9 cellular contexts compared by ENCODE assay signal in the genomic region with DNA sequence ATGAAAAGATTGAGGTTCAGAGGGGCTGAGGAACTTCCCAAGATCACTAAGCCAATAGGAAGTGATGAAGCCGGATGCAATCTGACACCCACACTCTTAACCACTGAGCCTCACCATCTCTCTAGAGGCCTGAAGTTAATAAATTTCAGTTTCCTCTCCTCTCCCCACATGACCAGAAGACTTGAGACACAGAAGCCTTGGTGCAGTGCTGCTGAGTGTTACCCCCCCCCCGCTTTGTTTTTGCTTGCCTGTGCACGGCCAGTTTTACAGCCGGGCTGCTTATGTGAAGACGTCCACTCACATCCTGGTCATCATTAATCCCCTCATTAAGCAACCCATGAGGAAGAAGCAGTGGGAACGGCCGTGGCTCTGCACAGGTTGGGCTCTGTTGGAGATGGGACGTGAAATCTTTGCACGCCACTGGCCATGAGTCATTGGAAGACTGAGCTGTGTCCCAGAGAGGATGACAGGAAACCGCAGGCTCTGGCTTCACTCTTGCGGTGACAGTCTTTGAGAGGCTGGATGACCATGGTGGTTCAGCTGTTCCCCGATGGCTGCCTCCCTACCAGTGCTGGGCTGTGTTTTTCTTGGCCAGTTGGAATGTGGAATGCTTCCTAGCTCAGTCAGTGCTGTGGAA.
A peak's percentile ranks its signal among the peaks of the same experiment; 100 is the strongest.
DNase-seq lines count a peak whose midpoint lies in the region; ATAC-seq and TF ChIP-seq lines count a peak whose summit lies in the region.
"Had no signal": no experiment of that assay in that cellular context is flagged by ENCODE, and none has a peak within 500 bp of the region (broad histone marks: within the 10 kb centered on the region; RNA-seq: fewer than 3 reads in every experiment).

No MANE protein-coding gene starts in this region.

- CTCF ChIA-PET in BJ (lab: Yijun Ruan, JAX) = interaction anchor here (0.6 to 2.2 kb wide), 8 partner anchors 12 to 329 kb away, joined by 3 to 8 read pairs (median 3); no protein-coding TSS in a partner anchor
- CTCF ChIA-PET in HEK293 (lab: Yijun Ruan, JAX) = interaction anchor here (0.7 kb wide), 1 partner anchor 21 kb away, joined by 3 read pairs; no protein-coding TSS in a partner anchor

- H3K9me3 Mint-ChIP-seq in T-helper 2 cell treated with Interferon-gamma antibody and Interleukin-4, amounts not matched to agents 5 μg/mL and 100 μg/mL, for 36 hours = peaks cover 19% of the 10 kb centered on the region
- H3K9me3 Mint-ChIP-seq in immature natural killer cell = peaks cover 1 to 23% (median 6%) of the 10 kb centered on the region in 6 donors

- ATAC-seq in RWPE2 (ENCODE audit: low read depth) = peak; percentile 70

- no peaks in the 10 kb centered on the region for H3K4me1 Mint-ChIP-seq in T-helper 2 cell treated with Interferon-gamma antibody and Interleukin-4, amounts not matched to agents 5 μg/mL and 100 μg/mL, for 36 hours (ENCODE audit: low read depth)
- H3K4me1 Mint-ChIP-seq in immature natural killer cell = no peaks in the 10 kb centered on the region

- H3K36me3 Mint-ChIP-seq in T-helper 2 cell treated with Interferon-gamma antibody and Interleukin-4, amounts not matched to agents 5 μg/mL and 100 μg/mL, for 36 hours (ENCODE audit: low read depth) = no peaks in the 10 kb centered on the region
- peaks cover 0 to 2% (median 0%) of the 10 kb centered on the region in 3 donors for H3K36me3 Mint-ChIP-seq in immature natural killer cell
- H3K36me3 Mint-ChIP-seq: activated naive CD8-positive, alpha-beta T cell had no signal

- DNase-seq in BJ (ENCODE audit: low read depth) (peak; percentile 99), RWPE2 (ENCODE audit: low spot score) (peak; percentile 62), iPS-NIHi7 (ENCODE audit: extremely low spot score) (peak; percentile 26), immature natural killer cell (no peak), inferior parietal cortex (ENCODE audit: extremely low spot score) (no peak), NCI-H1048 (lab: John Stamatoyannopoulos, UW) (no peak)
- no peak for DNase-seq in T-helper 2 cell treated with Interferon-gamma antibody and Interleukin-4, amounts not matched to agents 5 μg/mL and 100 μg/mL, for 36 hours (ENCODE audit: low spot score)

- H3K27me3 ChIP-seq in BJ (ENCODE audit: control insufficient read depth, insufficient read depth, low read length) (no peaks in the 10 kb centered on the region), RWPE2 (ENCODE audit: insufficient read depth, poor library complexity, severe bottlenecking) (no peaks in the 10 kb centered on the region)

- H3K27ac Mint-ChIP-seq in T-helper 2 cell treated with Interferon-gamma antibody and Interleukin-4, amounts not matched to agents 5 μg/mL and 100 μg/mL, for 36 hours = no peak overlapping the region
- H3K27ac Mint-ChIP-seq in immature natural killer cell = no peak overlapping the region
- H3K27ac Mint-ChIP-seq: activated naive CD8-positive, alpha-beta T cell had no signal

- H3K4me3 Mint-ChIP-seq in T-helper 2 cell treated with Interferon-gamma antibody and Interleukin-4, amounts not matched to agents 5 μg/mL and 100 μg/mL, for 36 hours = no peak overlapping the region
- H3K4me3 Mint-ChIP-seq in immature natural killer cell = no peak overlapping the region
- H3K4me3 Mint-ChIP-seq: activated naive CD8-positive, alpha-beta T cell had no signal

- H3K9me3 ChIP-seq in HEK293 (ENCODE audit: control insufficient read depth, insufficient read depth, low read depth, low read length) (no peaks in the 10 kb centered on the region), RWPE2 (ENCODE audit: severe bottlenecking) (no peaks in the 10 kb centered on the region)

- H3K4me3 ChIP-seq in BJ (ENCODE audit: low read depth, low read length) (no peak overlapping the region), HEK293 (ENCODE audit: low read depth, low read length) (no peak overlapping the region), RWPE2 (ENCODE audit: severe bottlenecking) (no peak overlapping the region)

- H3K36me3 ChIP-seq in BJ (ENCODE audit: control insufficient read depth, insufficient read depth, low read length) (no peaks in the 10 kb centered on the region), HEK293 (ENCODE audit: control insufficient read depth in 2 of 2, insufficient read depth in 1 of 2, low read length in 2 of 2) (no peaks in the 10 kb centered on the region), RWPE2 (ENCODE audit: low read depth) (no peaks in the 10 kb centered on the region)

- H3K4me1 ChIP-seq in HEK293 (ENCODE audit: control insufficient read depth, insufficient read depth, low read length) (no peaks in the 10 kb centered on the region; the same call in 1 of the 2 replicates), RWPE2 (ENCODE audit: insufficient read depth, poor library complexity, severe bottlenecking) (no peaks in the 10 kb centered on the region)

- H3K27ac ChIP-seq in HEK293 (ENCODE audit: extremely low read depth, low read depth, low read length) = no peak overlapping the region
- peak overlapping the region; percentile 73 for H3K27ac ChIP-seq in RWPE2 (ENCODE audit: poor library complexity, severe bottlenecking)

- TF ChIP-seq CTCF in BJ (IDR thresholded peaks at IDR 0.05; ENCODE audit: insufficient read depth, low read depth, low read length) = no peak
- no peak for TF ChIP-seq CTCF in HEK293 (tag by site-specific recombination; IDR thresholded peaks at IDR 0.05)
- TF ChIP-seq CTCF in RWPE2 (IDR thresholded peaks at IDR 0.05; ENCODE audit: poor library complexity, severe bottlenecking) = no peak

- no peaks in the 10 kb centered on the region for H3K27me3 Mint-ChIP-seq in T-helper 2 cell treated with Interferon-gamma antibody and Interleukin-4, amounts not matched to agents 5 μg/mL and 100 μg/mL, for 36 hours (ENCODE audit: low read depth)
- no peaks in the 10 kb centered on the region for H3K27me3 Mint-ChIP-seq in immature natural killer cell (ENCODE audit: low read depth in 3 of 3)
- H3K27me3 Mint-ChIP-seq: activated naive CD8-positive, alpha-beta T cell had no signal

- POLR2A ChIA-PET in BJ (lab: Charles Lee) = interaction anchor here (0.5 to 0.7 kb wide), 2 partner anchors 32 to 68 kb away, joined by 3 to 4 read pairs; no protein-coding TSS in a partner anchor
- POLR2A ChIA-PET in HEK293 (lab: Yijun Ruan, JAX) = interaction anchor here (1.5 kb wide), 1 partner anchor 13 kb away, joined by 3 read pairs; no protein-coding TSS in a partner anchor

TF ChIP-seq in HEK293, 187 proteins besides CTCF, POLR2A, EP300 and RAD21:
- TF ChIP-seq ZNF416 (tag by site-specific recombination; IDR thresholded peaks at IDR 0.05) = no peak
- TF ChIP-seq, protein P1, sequence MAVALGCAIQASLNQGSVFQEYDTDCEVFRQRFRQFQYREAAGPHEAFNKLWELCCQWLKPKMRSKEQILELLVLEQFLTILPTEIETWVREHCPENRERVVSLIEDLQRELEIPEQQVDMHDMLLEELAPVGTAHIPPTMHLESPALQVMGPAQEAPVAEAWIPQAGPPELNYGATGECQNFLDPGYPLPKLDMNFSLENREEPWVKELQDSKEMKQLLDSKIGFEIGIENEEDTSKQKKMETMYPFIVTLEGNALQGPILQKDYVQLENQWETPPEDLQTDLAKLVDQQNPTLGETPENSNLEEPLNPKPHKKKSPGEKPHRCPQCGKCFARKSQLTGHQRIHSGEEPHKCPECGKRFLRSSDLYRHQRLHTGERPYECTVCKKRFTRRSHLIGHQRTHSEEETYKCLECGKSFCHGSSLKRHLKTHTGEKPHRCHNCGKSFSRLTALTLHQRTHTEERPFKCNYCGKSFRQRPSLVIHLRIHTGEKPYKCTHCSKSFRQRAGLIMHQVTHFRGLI (tag by site-specific recombination; IDR thresholded peaks at IDR 0.05) = peak; percentile 53; the same call in 1 of the 2 replicates
- TF ChIP-seq, protein P2, sequence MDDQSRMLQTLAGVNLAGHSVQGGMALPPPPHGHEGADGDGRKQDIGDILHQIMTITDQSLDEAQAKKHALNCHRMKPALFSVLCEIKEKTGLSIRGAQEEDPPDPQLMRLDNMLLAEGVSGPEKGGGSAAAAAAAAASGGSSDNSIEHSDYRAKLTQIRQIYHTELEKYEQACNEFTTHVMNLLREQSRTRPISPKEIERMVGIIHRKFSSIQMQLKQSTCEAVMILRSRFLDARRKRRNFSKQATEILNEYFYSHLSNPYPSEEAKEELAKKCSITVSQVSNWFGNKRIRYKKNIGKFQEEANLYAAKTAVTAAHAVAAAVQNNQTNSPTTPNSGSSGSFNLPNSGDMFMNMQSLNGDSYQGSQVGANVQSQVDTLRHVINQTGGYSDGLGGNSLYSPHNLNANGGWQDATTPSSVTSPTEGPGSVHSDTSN (CRISPR knock-in tag; IDR thresholded peaks at IDR 0.05) = no peak
TF ChIP-seq in HEK293: peak in this region for 1.

Comparison
In these comparisons a context has a peak if more than half of its experiments do, and no peak if none do; other contexts are left out.
1. DNase-seq: peak in BJ (single experiment), RWPE2 (single experiment) and iPS-NIHi7 (single experiment); none in T-helper 2 cell treated with Interferon-gamma antibody and Interleukin-4, amounts not matched to agents 5 μg/mL and 100 μg/mL, for 36 hours (single experiment), immature natural killer cell (0 of 3), inferior parietal cortex (single experiment) and NCI-H1048 (single experiment).